ENCODE assay signal across 8 cellular contexts in genomic region chr6:154732824-154733609, GRCh38. TPM values are rescaled to one million over a fixed set of nuclear protein-coding genes. Genes with fewer than 3 reads are reported as not detected.
DNase-seq lines count a peak whose midpoint lies in the region; ATAC-seq, FAIRE-seq and TF ChIP-seq lines count a peak whose summit lies in the region.

Gene SCAF8, plus strand, starts transcription at chr6:154733416. Its CDS starts 485 bp downstream, at chr6:154733901.

- peak within 1 kb of the TSS; percentile 96 for H3K4me2 ChIP-seq in GM23338

- H3K4me1 ChIP-seq in GM23338 (ENCODE audit: insufficient read depth) (peaks cover 21% of the 10 kb centered on the region), SJSA1 (replicated peaks) (peaks cover 19% of the 10 kb centered on the region)

- TF ChIP-seq CTCF in GM23338 (conservative IDR thresholded peaks at IDR 0.05; ENCODE audit: low read depth in 2 of 2): peak; percentile 52 to 82

- no peaks in the 10 kb centered on the region for H3K9me2 ChIP-seq in GM23338 (ENCODE audit: insufficient read depth)

- FAIRE-seq in frontal cortex (lab: Jason Lieb, UNC): no peak

- peaks cover 21% of the 10 kb centered on the region for H3K36me3 Mint-ChIP-seq in GM23338 (ENCODE audit: low read depth)

- H2AFZ ChIP-seq in GM23338: peak within 1 kb of the TSS; percentile 99

- peak; percentile 83 for ATAC-seq in GM23338

- H3K27me3 Mint-ChIP-seq in GM23338 (ENCODE audit: insufficient read depth, low read depth, poor library complexity): peaks cover 14% of the 10 kb centered on the region

- H3K9me3 ChIP-seq in SJSA1 (replicated peaks): no peaks in the 10 kb centered on the region

- peak within 1 kb of the TSS; percentile 59 for H3K4me3 ChIP-seq in GM23338
- peak within 1 kb of the TSS; percentile 96 for H3K4me3 ChIP-seq in SJSA1

- H3K4me1 Mint-ChIP-seq in GM23338: peaks cover 27% of the 10 kb centered on the region

- H4K20me1 ChIP-seq in GM23338 (replicated peaks; ENCODE audit: insufficient read depth): peaks cover 10% of the 10 kb centered on the region; the same call in 1 of the 2 replicates

- H3K79me2 ChIP-seq in GM23338 (replicated peaks; ENCODE audit: insufficient read depth): peaks cover 39% of the 10 kb centered on the region

- H3K36me3 ChIP-seq in GM23338 (ENCODE audit: insufficient read depth) (no peaks in the 10 kb centered on the region), SJSA1 (peaks cover 27% of the 10 kb centered on the region)

- H3K27me3 ChIP-seq in GM23338 (ENCODE audit: insufficient read depth): no peaks in the 10 kb centered on the region
- H3K27me3 ChIP-seq in SJSA1 (replicated peaks): no peaks in the 10 kb centered on the region

- peaks cover 3% of the 10 kb centered on the region; the same call in 1 of the 3 replicates for H3K9me3 Mint-ChIP-seq in GM23338

- DNase-seq in GF-D8 (lab: John Stamatoyannopoulos, UW) (peak; percentile 37), GM23338 (ENCODE audit: low spot score) (peak; percentile 84), Kasumi-1 (lab: John Stamatoyannopoulos, UW) (peak; percentile 71 to 75), SJSA1 (ENCODE audit: low read depth in 1 of 2, low spot score in 2 of 2) (peak; percentile 74 to 88), frontal cortex (ENCODE audit: low spot score in 2 of 2) (peak; percentile 80 to 88), nucleus accumbens (lab: John Stamatoyannopoulos, UW) (peak in 54 of 56 donors; percentile 31 to 93 (median 77)), superior temporal gyrus (ENCODE audit: extremely low spot score) (peak; percentile 88)
- peak; percentile 86 for DNase-seq in activated naive CD4-positive, alpha-beta T cell treated with Interleukin-2 at 50 U/mL for 16 hours

- peak within 1 kb of the TSS; percentile 89 for H3K4me3 Mint-ChIP-seq in GM23338

- H3K27ac ChIP-seq in GM23338 (ENCODE audit: low read depth) (peak within 1 kb of the TSS; percentile 100), SJSA1 (peak within 1 kb of the TSS; percentile 99)

- H3K27ac Mint-ChIP-seq in GM23338: peak within 1 kb of the TSS; percentile 98

- H3F3A ChIP-seq in GM23338 (replicated peaks; ENCODE audit: low read depth): peaks cover 3% of the 10 kb centered on the region; the same call in 1 of the 2 replicates

TF ChIP-seq in GM23338, 12 proteins besides CTCF, POLR2A, EP300 and RAD21:
- peak; percentile 41; the same call in 1 of the 2 replicates for TF ChIP-seq ETS1 (IDR thresholded peaks at IDR 0.05)
- TF ChIP-seq REST (IDR thresholded peaks at IDR 0.05; ENCODE audit: unreplicated experiment): no peak
- TF ChIP-seq CREB1 (CRISPR knock-in tag; IDR thresholded peaks at IDR 0.05; ENCODE audit: low read depth): 0 out of 2 replicates have a peak, but pooled peaks have one; percentile 42
- peak; percentile 77 for TF ChIP-seq POLR2AphosphoS5 (IDR thresholded peaks at IDR 0.05; ENCODE audit: low read depth)
- TF ChIP-seq EZH2phosphoT487 (IDR thresholded peaks at IDR 0.05; ENCODE audit: unreplicated experiment): no peak

RNA-seq across cellular contexts. Expression of gene SCAF8, which starts in this region (rescaled TPM):
- 37.9 and 40.8 TPM in 2 replicates for total RNA-seq in GM23338 (2014; rRNA removed; shearing (Covaris generic))
- 12.8 and 13.8 TPM in 2 replicates for polyA plus RNA-seq in GM23338 (2016; fragmentation: Nextera tagmentation; extraction: Ambion mirVana)
- total RNA-seq in SJSA1 (2014; rRNA removed; shearing (Covaris generic)): 18.2 and 28.8 TPM in 2 replicates
- 89.7 TPM for total RNA-seq in frontal cortex

Comparison
In these comparisons a context has a peak if more than half of its experiments do, and no peak if none do; other contexts are left out.
1. Peak in every context shown above with its lines: DNase-seq, ATAC-seq, H3K4me3 ChIP-seq and H3K27ac ChIP-seq.
2. DNase-seq: peak in every context shown above with its lines; median percentile 88 in superior temporal gyrus; 86 in activated naive CD4-positive, alpha-beta T cell treated with Interleukin-2 at 50 U/mL for 16 hours; 84 in GM23338; 84 in frontal cortex; 81 in SJSA1; 77 in nucleus accumbens; 73 in Kasumi-1; 37 in GF-D8.